Comparison of ENCODE assay signal across 8 cellular contexts in the genomic region with DNA sequence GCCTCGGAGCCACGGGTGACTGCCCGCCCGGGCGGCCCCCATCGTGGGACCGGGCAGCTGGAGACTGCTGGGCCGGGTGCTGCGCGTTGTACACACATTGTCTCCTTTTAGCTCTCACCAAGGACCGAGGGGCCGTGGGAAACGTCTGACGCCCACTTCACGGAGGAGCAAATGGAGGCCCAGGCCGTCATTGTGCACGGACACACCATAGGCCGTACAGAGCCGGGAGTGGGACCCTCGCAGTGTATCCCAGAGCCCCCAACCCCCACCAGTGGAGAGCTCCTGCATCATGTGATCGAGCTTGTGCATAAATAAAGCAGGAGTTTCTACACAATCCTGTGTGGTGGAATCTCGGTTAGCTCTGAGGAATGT. TPM values are rescaled to one million over a fixed set of nuclear protein-coding genes. Genes with fewer than 3 reads are reported as not detected.
A peak's percentile ranks its signal among the peaks of the same experiment; 100 is the strongest.
DNase-seq lines count a peak whose midpoint lies in the region; ATAC-seq and TF ChIP-seq lines count a peak whose summit lies in the region.

No MANE protein-coding gene starts in this region.

- H3K4me2 ChIP-seq in OCI-LY3 (ENCODE audit: low read length): peak overlapping the region; percentile 89

- H4K20me1 ChIP-seq in OCI-LY3 (ENCODE audit: insufficient read depth, low read length): no peaks in the 10 kb centered on the region

- peaks cover 8% of the 10 kb centered on the region for H3K4me1 ChIP-seq in OCI-LY3 (ENCODE audit: low read length)
- H3K4me1 ChIP-seq in upper lobe of right lung: peaks cover 10% of the 10 kb centered on the region

- peak overlapping the region; percentile 76 for H3K4me3 Mint-ChIP-seq in activated T-cell treated with anti-CD3 and anti-CD28 coated beads, Interleukin-2, amount 50 U/mL, for 4 hours

- H3K4me3 ChIP-seq in OCI-LY3 (ENCODE audit: low read length) (peak overlapping the region; percentile 95), coronary artery (peak overlapping the region; percentile 99), upper lobe of right lung (peak overlapping the region; percentile 69)

- TF ChIP-seq CTCF in OCI-LY3 (IDR thresholded peaks at IDR 0.05; ENCODE audit: low read depth, low read length): no peak
- no peak for TF ChIP-seq CTCF in coronary artery (IDR thresholded peaks at IDR 0.05)
- TF ChIP-seq CTCF in upper lobe of right lung (IDR thresholded peaks at IDR 0.05): no peak

- H3K36me3 ChIP-seq in OCI-LY3 (replicated peaks; ENCODE audit: low read depth, low read length) (no peaks in the 10 kb centered on the region), upper lobe of right lung (peaks cover 15% of the 10 kb centered on the region)

- H3K79me2 ChIP-seq in OCI-LY3 (ENCODE audit: low read length): peaks cover 3% of the 10 kb centered on the region; the same call in 1 of the 2 replicates

- intact Hi-C loops in upper lobe of right lung (cut with DNase I): no loop called here

- H3K27me3 ChIP-seq in OCI-LY3 (ENCODE audit: low read depth, low read length) (no peaks in the 10 kb centered on the region), upper lobe of right lung (no peaks in the 10 kb centered on the region)

- no peaks in the 10 kb centered on the region for H3K27me3 Mint-ChIP-seq in activated T-cell treated with anti-CD3 and anti-CD28 coated beads, Interleukin-2, amount 50 U/mL, for 4 hours (ENCODE audit: low read depth)

- no peak for ATAC-seq in activated T-cell treated with anti-CD3 and anti-CD28 coated beads, Interleukin-2, amount 50 U/mL, for 4 hours
- ATAC-seq in upper lobe of right lung (no peak), GM21723 (IDR thresholded peaks at IDR 0.05; ENCODE audit: unreplicated experiment) (no peak)

- peak; percentile 10 for DNase-seq in activated T-cell treated with anti-CD3 and anti-CD28 coated beads, Interleukin-2, amount 50 U/mL, for 4 hours
- DNase-seq in activated T-cell treated with anti-CD3 and anti-CD28 coated beads for 4 hours (no peak), coronary artery (ENCODE audit: low spot score) (peak; percentile 73), midbrain (lab: John Stamatoyannopoulos, UW) (peak; percentile 19), upper lobe of right lung (peak; percentile 71), NCI-H446 (lab: John Stamatoyannopoulos, UW) (no peak)

- H3K4me1 Mint-ChIP-seq in activated T-cell treated with anti-CD3 and anti-CD28 coated beads, Interleukin-2, amount 50 U/mL, for 4 hours (ENCODE audit: low read depth): peaks cover 22% of the 10 kb centered on the region

- H3K9me3 ChIP-seq in OCI-LY3 (ENCODE audit: insufficient read depth, low read length) (no peaks in the 10 kb centered on the region), upper lobe of right lung (no peaks in the 10 kb centered on the region)

- H3K9ac ChIP-seq in OCI-LY3 (ENCODE audit: low read length): peak overlapping the region; percentile 75

- no peaks in the 10 kb centered on the region for H3K9me3 Mint-ChIP-seq in activated T-cell treated with anti-CD3 and anti-CD28 coated beads, Interleukin-2, amount 50 U/mL, for 4 hours

- no peak overlapping the region for H3K27ac ChIP-seq in OCI-LY3 (ENCODE audit: low read length)
- peak overlapping the region in 1 of 2 donors; percentile 86 for H3K27ac ChIP-seq in coronary artery
- peak overlapping the region; percentile 55 for H3K27ac ChIP-seq in upper lobe of right lung

- no peak overlapping the region for H2AFZ ChIP-seq in OCI-LY3 (ENCODE audit: low read depth, low read length)

- H3K36me3 Mint-ChIP-seq in activated T-cell treated with anti-CD3 and anti-CD28 coated beads, Interleukin-2, amount 50 U/mL, for 4 hours (ENCODE audit: insufficient read depth): peaks cover 9% of the 10 kb centered on the region

RNA-seq across cellular contexts. Expression of a gene that starts 0.7 kb away (rescaled TPM):
- total RNA-seq in activated T-cell treated with anti-CD3 and anti-CD28 coated beads, Interleukin-2, amount 50 U/mL, for 4 hours: 10 to 100 TPM; 12.7 to 15.3 (median 13.8) TPM
- 27.7 TPM for total RNA-seq in upper lobe of right lung

RNA-seq across cellular contexts. Expression of a gene that starts 24.0 kb away (rescaled TPM):
- 100 to 1,000 TPM; 188 to 194 (median 194) TPM for total RNA-seq in activated T-cell treated with anti-CD3 and anti-CD28 coated beads, Interleukin-2, amount 50 U/mL, for 4 hours
- 96.9 TPM for total RNA-seq in upper lobe of right lung

Comparison
In these comparisons a context has a peak if more than half of its experiments do, and no peak if none do; other contexts are left out.
1. DNase-seq: peak in activated T-cell treated with anti-CD3 and anti-CD28 coated beads, Interleukin-2, amount 50 U/mL, for 4 hours (single experiment), coronary artery (single experiment), midbrain (single experiment) and upper lobe of right lung (single experiment); none in activated T-cell treated with anti-CD3 and anti-CD28 coated beads for 4 hours (single experiment) and NCI-H446 (0 of 2).
2. Peak in every context shown above with its lines, with median percentiles within 50 percentile points of each other: H3K4me3 ChIP-seq.